In genomic region chr15:67862771-67863441, GRCh38 we compare ENCODE assay signal across 10 cellular contexts. TPM values are rescaled to one million over a fixed set of nuclear protein-coding genes. Genes with fewer than 3 reads are reported as not detected.
DNase-seq lines count a peak whose midpoint lies in the region; ATAC-seq and TF ChIP-seq lines count a peak whose summit lies in the region.
"Had no signal": no experiment of that assay in that cellular context is flagged by ENCODE, and none has a peak within 500 bp of the region (broad histone marks: within the 10 kb centered on the region; RNA-seq: fewer than 3 reads in every experiment).

No MANE protein-coding gene starts in this region.

- H3K4me3 ChIP-seq in DND-41 (ENCODE audit: low read depth in 1 of 2, low read length in 2 of 2), result peak overlapping the region in 1 of 2 experiments; percentile 50; a peak in 1 of 4 replicates

- H2AFZ ChIP-seq in DND-41 (ENCODE audit: low read depth, low read length), result peak overlapping the region; percentile 78

- peak overlapping the region; percentile 45; the same call in 1 of the 2 replicates for H3K9ac ChIP-seq in DND-41 (ENCODE audit: low read depth, low read length)

- no peaks in the 10 kb centered on the region for H3K79me2 ChIP-seq in DND-41 (ENCODE audit: insufficient read depth, low read length)

- no peaks in the 10 kb centered on the region for H3K36me3 ChIP-seq in DND-41 (ENCODE audit: insufficient read depth, low read length)

- H3K4me2 ChIP-seq in DND-41 (ENCODE audit: insufficient read depth, low read length), result peak overlapping the region; percentile 68

- no peaks in the 10 kb centered on the region for H3K9me3 Mint-ChIP-seq in HFFc6
- no peaks in the 10 kb centered on the region for H3K9me3 Mint-ChIP-seq in activated naive CD8-positive, alpha-beta T cell treated with anti-CD3 and anti-CD28 coated beads, Interleukin-2, amount 50 U/mL, for 24 hours
- no peaks in the 10 kb centered on the region for H3K9me3 Mint-ChIP-seq in nephron

- peak overlapping the region; percentile 78 for H3K4me3 Mint-ChIP-seq in HFFc6
- H3K4me3 Mint-ChIP-seq in activated naive CD8-positive, alpha-beta T cell treated with anti-CD3 and anti-CD28 coated beads, Interleukin-2, amount 50 U/mL, for 24 hours, result peak overlapping the region; percentile 54
- H3K4me3 Mint-ChIP-seq in nephron, result peak overlapping the region; percentile 67 to 73 (median 72)

- H3K27me3 Mint-ChIP-seq in HFFc6 (ENCODE audit: insufficient read depth) (peaks cover 2% of the 10 kb centered on the region), nephron (ENCODE audit: low read depth) (peaks cover 9% of the 10 kb centered on the region)
- peaks cover 12% of the 10 kb centered on the region for H3K27me3 Mint-ChIP-seq in activated naive CD8-positive, alpha-beta T cell treated with anti-CD3 and anti-CD28 coated beads, Interleukin-2, amount 50 U/mL, for 24 hours

- H4K20me1 ChIP-seq in DND-41 (ENCODE audit: insufficient read depth, low read length), result no peaks in the 10 kb centered on the region

- intact Hi-C loops in posterior cingulate gyrus (cut with DNase I), result loop anchor here (2.0 kb wide), 3 partner anchors 192 to 348 kb away; partner anchors contain the start of gene PIAS1

- H3K27ac ChIP-seq in DND-41 (ENCODE audit: low read length) (no peak overlapping the region), foreskin keratinocyte (no peak overlapping the region)

- H3K36me3 Mint-ChIP-seq in HFFc6 (ENCODE audit: low read depth), result no peaks in the 10 kb centered on the region
- H3K36me3 Mint-ChIP-seq in activated naive CD8-positive, alpha-beta T cell treated with anti-CD3 and anti-CD28 coated beads, Interleukin-2, amount 50 U/mL, for 24 hours (ENCODE audit: low read depth), result no peaks in the 10 kb centered on the region
- no peaks in the 10 kb centered on the region for H3K36me3 Mint-ChIP-seq in nephron (ENCODE audit: low read depth)

- TF ChIP-seq CTCF in DND-41 (IDR thresholded peaks at IDR 0.05; ENCODE audit: borderline replicate concordance, extremely low read depth, low read length, poor library complexity, severe bottlenecking) (no peak), HFFc6 (IDR thresholded peaks at IDR 0.05) (no peak), nephron (IDR thresholded peaks at IDR 0.05; ENCODE audit: unreplicated experiment in 3 of 3) (no peak), foreskin keratinocyte (conservative IDR thresholded peaks at IDR 0.05) (no peak)

- no peaks in the 10 kb centered on the region for H3K9me3 ChIP-seq in DND-41 (ENCODE audit: insufficient read depth, low read length, severe bottlenecking)

- H3K27ac Mint-ChIP-seq in HFFc6, result no peak overlapping the region
- peak overlapping the region; percentile 43 for H3K27ac Mint-ChIP-seq in activated naive CD8-positive, alpha-beta T cell treated with anti-CD3 and anti-CD28 coated beads, Interleukin-2, amount 50 U/mL, for 24 hours
- peak overlapping the region in 2 of 3 experiments; percentile 17 to 60 for H3K27ac Mint-ChIP-seq in nephron

- H3K4me1 ChIP-seq in DND-41 (ENCODE audit: insufficient read depth, low read length) (peaks cover 14% of the 10 kb centered on the region), foreskin keratinocyte (no peaks in the 10 kb centered on the region)

- DNase-seq in DND-41 (no peak), HFFc6 (no peak), foreskin keratinocyte (no peak), posterior cingulate gyrus (no peak), DMS153 treated with DMSO at 0.1 percent for 48 hours (lab: John Stamatoyannopoulos, UW; ENCODE audit: unreplicated experiment) (no peak), AG08395 (ENCODE audit: low spot score) (no peak)
- no peak for DNase-seq in activated naive CD8-positive, alpha-beta T cell treated with anti-CD3 and anti-CD28 coated beads, Interleukin-2, amount 50 U/mL, for 24 hours

- H3K4me1 Mint-ChIP-seq in HFFc6 (ENCODE audit: low read depth), result peaks cover 12% of the 10 kb centered on the region
- peaks cover 4% of the 10 kb centered on the region for H3K4me1 Mint-ChIP-seq in activated naive CD8-positive, alpha-beta T cell treated with anti-CD3 and anti-CD28 coated beads, Interleukin-2, amount 50 U/mL, for 24 hours
- H3K4me1 Mint-ChIP-seq in nephron, result peaks cover 22% of the 10 kb centered on the region

- H3K27me3 ChIP-seq in DND-41 (ENCODE audit: insufficient read depth, low read length, poor library complexity) (no peaks in the 10 kb centered on the region), foreskin keratinocyte (peaks cover 2% of the 10 kb centered on the region)

- ATAC-seq in DND-41 (ENCODE audit: insufficient read depth, low read depth) (no peak), foreskin keratinocyte (no peak)
- no peak for ATAC-seq in activated naive CD8-positive, alpha-beta T cell treated with anti-CD3 and anti-CD28 coated beads, Interleukin-2, amount 50 U/mL, for 24 hours

RNA-seq across cellular contexts. Expression of gene RNU6-1, which starts 23.1 kb away (rescaled TPM):
- total RNA-seq in HFFc6 (2021; fragmentation: NEBNext Ultra II Directional; extraction: Animal tissue kit (Norgen Biotek cat#: 25700)), result not detected
- not detected in 2 replicates for total RNA-seq in foreskin keratinocyte
- not detected in 2 replicates for polyA plus RNA-seq in foreskin keratinocyte
- total RNA-seq: mononuclear cell had no signal
- polyA plus RNA-seq: adipose tissue had no signal

RNA-seq across cellular contexts. Expression of gene SKOR1, which starts 37.6 kb away (rescaled TPM):
- under 1 TPM in 5 of 6 experiments, not detected in 1; 0.05 to 0.13 (median 0.09) TPM for total RNA-seq in HFFc6 (2021; fragmentation: NEBNext Ultra II Directional; extraction: Animal tissue kit (Norgen Biotek cat#: 25700))
- not detected in 2 replicates for total RNA-seq in foreskin keratinocyte
- polyA plus RNA-seq in foreskin keratinocyte, result 0.01 TPM in 1 of 2 replicates, not detected in the other
